In the genomic region with DNA sequence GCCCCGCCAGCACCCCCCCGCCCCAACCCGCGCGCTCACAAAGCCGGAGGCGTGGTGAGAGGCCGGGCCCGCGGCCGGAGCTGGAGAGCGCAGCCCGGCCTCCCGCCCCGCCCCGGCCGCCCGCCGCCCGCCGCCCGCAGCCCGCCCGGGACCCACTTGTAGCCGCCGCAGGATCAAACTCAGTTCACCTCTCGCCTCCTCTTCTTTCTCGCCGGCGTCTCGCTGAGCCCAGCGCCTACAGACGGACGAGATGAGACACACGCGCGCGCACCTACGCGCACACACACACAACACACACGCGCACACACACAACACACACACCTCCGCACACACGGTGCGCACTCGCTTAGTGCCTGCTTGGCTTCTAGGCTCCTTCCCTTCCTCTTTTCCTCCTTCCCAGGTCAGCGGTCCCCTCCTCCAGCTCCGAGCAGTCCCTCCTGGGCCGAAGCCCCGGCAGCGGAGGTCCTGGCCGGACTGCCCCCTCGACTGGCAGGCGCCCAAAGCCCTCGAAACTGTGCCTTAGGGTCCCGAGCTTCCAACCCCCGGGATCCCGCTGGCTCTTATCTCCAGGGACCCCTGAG, we compare ENCODE assay signal across 1 cellular context.
A peak's percentile ranks its signal among the peaks of the same experiment; 100 is the strongest.
TF ChIP-seq lines count a peak whose summit lies in the region.

No MANE protein-coding gene starts in this region.

TF ChIP-seq in HEK293, 187 proteins besides CTCF, POLR2A, EP300 and RAD21 (continued from another document):
- TF ChIP-seq EGR2 (tag by site-specific recombination; IDR thresholded peaks at IDR 0.05; ENCODE audit: low read depth) (peak; percentile 97), KLF8 (tag by site-specific recombination; IDR thresholded peaks at IDR 0.05) (no peak), KLF9 (tag by site-specific recombination; IDR thresholded peaks at IDR 0.05; ENCODE audit: low read depth) (no peak), ZNF514 (tag by site-specific recombination; IDR thresholded peaks at IDR 0.05) (no peak), ZNF324 (tag by site-specific recombination; IDR thresholded peaks at IDR 0.05) (no peak), ZBTB8A (tag by site-specific recombination; IDR thresholded peaks at IDR 0.05) (no peak; the same call in 1 of the 2 replicates), ZNF302 (tag by site-specific recombination; IDR thresholded peaks at IDR 0.05; ENCODE audit: low read depth) (no peak), ZNF837 (tag by site-specific recombination; IDR thresholded peaks at IDR 0.05) (no peak), TRIM28 (IDR thresholded peaks at IDR 0.05; ENCODE audit: borderline replicate concordance, low read length) (no peak), ZBTB26 (tag by site-specific recombination; optimal IDR thresholded peaks at IDR 0.05) (peak; percentile 83), ZNF404 (tag by site-specific recombination; IDR thresholded peaks at IDR 0.05) (no peak), ZNF133 (tag by site-specific recombination; IDR thresholded peaks at IDR 0.05) (no peak), ZNF155 (tag by site-specific recombination; IDR thresholded peaks at IDR 0.05) (no peak), ZNF785 (tag by site-specific recombination; IDR thresholded peaks at IDR 0.05) (no peak), SP2 (tag by site-specific recombination; IDR thresholded peaks at IDR 0.05) (peak; percentile 32; the same call in 1 of the 2 replicates), AEBP2 (tag by site-specific recombination; IDR thresholded peaks at IDR 0.05; ENCODE audit: borderline replicate concordance) (no peak), ZFP69B (tag by site-specific recombination; IDR thresholded peaks at IDR 0.05) (peak; percentile 57), ZNF112 (tag by site-specific recombination; IDR thresholded peaks at IDR 0.05) (no peak), REPIN1 (tag by site-specific recombination; IDR thresholded peaks at IDR 0.05; ENCODE audit: low read depth) (no peak), ZNF473 (tag by site-specific recombination; IDR thresholded peaks at IDR 0.05) (no peak), ZNF140 (tag by site-specific recombination; IDR thresholded peaks at IDR 0.05) (no peak), ZNF701 (tag by site-specific recombination; IDR thresholded peaks at IDR 0.05) (no peak), ZBTB7A (tag by site-specific recombination; IDR thresholded peaks at IDR 0.05; ENCODE audit: low read depth) (no peak; the same call in 1 of the 2 replicates), ATF2 (tag by site-specific recombination; IDR thresholded peaks at IDR 0.05; ENCODE audit: low read depth) (no peak), GLI2 (tag by site-specific recombination; IDR thresholded peaks at IDR 0.05; ENCODE audit: borderline replicate concordance, low read depth) (no peak), ZBTB10 (tag by site-specific recombination; IDR thresholded peaks at IDR 0.05) (no peak), GLIS2 (tag by site-specific recombination; IDR thresholded peaks at IDR 0.05) (peak; percentile 36; the same call in 1 of the 2 replicates), ZNF184 (tag by site-specific recombination; IDR thresholded peaks at IDR 0.05) (no peak), ZFP3 (tag by site-specific recombination; IDR thresholded peaks at IDR 0.05; ENCODE audit: low read depth) (no peak), ZNF18 (tag by site-specific recombination; IDR thresholded peaks at IDR 0.05) (no peak), SP3 (tag by site-specific recombination; IDR thresholded peaks at IDR 0.05) (peak; percentile 37; the same call in 1 of the 2 replicates)
- TF ChIP-seq, protein P1, sequence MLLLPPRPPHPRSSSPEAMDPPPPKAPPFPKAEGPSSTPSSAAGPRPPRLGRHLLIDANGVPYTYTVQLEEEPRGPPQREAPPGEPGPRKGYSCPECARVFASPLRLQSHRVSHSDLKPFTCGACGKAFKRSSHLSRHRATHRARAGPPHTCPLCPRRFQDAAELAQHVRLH (tag by site-specific recombination; IDR thresholded peaks at IDR 0.05), result no peak
- TF ChIP-seq, protein P2, sequence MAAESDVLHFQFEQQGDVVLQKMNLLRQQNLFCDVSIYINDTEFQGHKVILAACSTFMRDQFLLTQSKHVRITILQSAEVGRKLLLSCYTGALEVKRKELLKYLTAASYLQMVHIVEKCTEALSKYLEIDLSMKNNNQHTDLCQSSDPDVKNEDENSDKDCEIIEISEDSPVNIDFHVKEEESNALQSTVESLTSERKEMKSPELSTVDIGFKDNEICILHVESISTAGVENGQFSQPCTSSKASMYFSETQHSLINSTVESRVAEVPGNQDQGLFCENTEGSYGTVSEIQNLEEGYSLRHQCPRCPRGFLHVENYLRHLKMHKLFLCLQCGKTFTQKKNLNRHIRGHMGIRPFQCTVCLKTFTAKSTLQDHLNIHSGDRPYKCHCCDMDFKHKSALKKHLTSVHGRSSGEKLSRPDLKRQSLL (tag by site-specific recombination; IDR thresholded peaks at IDR 0.05), result no peak
- TF ChIP-seq, protein P3, sequence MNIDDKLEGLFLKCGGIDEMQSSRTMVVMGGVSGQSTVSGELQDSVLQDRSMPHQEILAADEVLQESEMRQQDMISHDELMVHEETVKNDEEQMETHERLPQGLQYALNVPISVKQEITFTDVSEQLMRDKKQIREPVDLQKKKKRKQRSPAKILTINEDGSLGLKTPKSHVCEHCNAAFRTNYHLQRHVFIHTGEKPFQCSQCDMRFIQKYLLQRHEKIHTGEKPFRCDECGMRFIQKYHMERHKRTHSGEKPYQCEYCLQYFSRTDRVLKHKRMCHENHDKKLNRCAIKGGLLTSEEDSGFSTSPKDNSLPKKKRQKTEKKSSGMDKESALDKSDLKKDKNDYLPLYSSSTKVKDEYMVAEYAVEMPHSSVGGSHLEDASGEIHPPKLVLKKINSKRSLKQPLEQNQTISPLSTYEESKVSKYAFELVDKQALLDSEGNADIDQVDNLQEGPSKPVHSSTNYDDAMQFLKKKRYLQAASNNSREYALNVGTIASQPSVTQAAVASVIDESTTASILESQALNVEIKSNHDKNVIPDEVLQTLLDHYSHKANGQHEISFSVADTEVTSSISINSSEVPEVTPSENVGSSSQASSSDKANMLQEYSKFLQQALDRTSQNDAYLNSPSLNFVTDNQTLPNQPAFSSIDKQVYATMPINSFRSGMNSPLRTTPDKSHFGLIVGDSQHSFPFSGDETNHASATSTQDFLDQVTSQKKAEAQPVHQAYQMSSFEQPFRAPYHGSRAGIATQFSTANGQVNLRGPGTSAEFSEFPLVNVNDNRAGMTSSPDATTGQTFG (tag by site-specific recombination; IDR thresholded peaks at IDR 0.05; ENCODE audit: borderline replicate concordance), result no peak
